19 cellular contexts compared by ENCODE assay signal in the genomic region with DNA sequence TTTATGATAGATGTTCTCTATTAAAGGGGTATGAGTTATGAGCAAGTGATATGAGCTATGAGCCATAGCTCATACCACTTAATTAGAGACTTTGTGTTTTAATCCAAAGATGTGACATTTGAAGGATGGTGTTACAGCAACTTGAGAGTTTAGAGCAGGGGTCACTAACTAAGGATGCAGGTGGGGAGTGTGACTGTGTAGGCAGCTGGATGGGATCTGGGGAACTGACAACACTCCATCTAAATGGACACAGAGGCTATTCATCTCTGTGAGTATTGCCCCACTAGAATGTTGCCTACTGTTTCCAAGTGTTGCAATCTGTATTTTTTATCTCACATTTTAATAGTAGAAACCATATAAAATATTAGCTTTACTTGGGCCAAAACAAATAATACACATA.
DNase-seq lines count a peak whose midpoint lies in the region; ATAC-seq and TF ChIP-seq lines count a peak whose summit lies in the region.
"Had no signal": no experiment of that assay in that cellular context is flagged by ENCODE, and none has a peak within 500 bp of the region (broad histone marks: within the 10 kb centered on the region; RNA-seq: fewer than 3 reads in every experiment).

No MANE protein-coding gene starts in this region.

- H3K36me3 Mint-ChIP-seq in CD14-positive monocyte: no peaks in the 10 kb centered on the region
- H3K36me3 Mint-ChIP-seq: CD8-positive, alpha-beta T cell had no signal

- H3K4me3 Mint-ChIP-seq in CD14-positive monocyte: no peak overlapping the region
- H3K4me3 Mint-ChIP-seq: CD4-positive, alpha-beta T cell; CD8-positive, alpha-beta T cell had no signal

- no peaks in the 10 kb centered on the region for H3K36me3 ChIP-seq in right atrium auricular region
- H3K36me3 ChIP-seq: BE2C, BLaER1 had no signal

- no peaks in the 10 kb centered on the region for H3K27me3 Mint-ChIP-seq in CD14-positive monocyte (ENCODE audit: low read depth in 3 of 3)

- H3K4me1 ChIP-seq in right atrium auricular region: no peaks in the 10 kb centered on the region
- H3K4me1 ChIP-seq: A549, BE2C, BLaER1, Caco-2 had no signal

- no peaks in the 10 kb centered on the region for H3K27me3 ChIP-seq in right atrium auricular region
- H3K27me3 ChIP-seq: BE2C, BLaER1 had no signal

- intact Hi-C loops in Right ventricle myocardium inferior (cut with DNase I): no loop called here
- intact Hi-C loops in CD14-positive monocyte (cut with micrococcal nuclease): no loop called here

- DNase-seq in Right ventricle myocardium inferior (ENCODE audit: missing footprints) (no peak), right atrium auricular region (ENCODE audit: low spot score) (no peak), EL (peak; percentile 9), left kidney (ENCODE audit: low read depth, low spot score) (peak; percentile 63), CD14-positive monocyte (ENCODE audit: low spot score) (no peak), AG20443 (ENCODE audit: low spot score) (no peak)
- DNase-seq: BE2C; C1 segment of cervical spinal cord; Caco-2; Calu3; CD4-positive, alpha-beta T cell; CD8-positive, alpha-beta T cell; DMS79 treated with DMSO at 0.1 percent for 48 hours; GDM1 had no signal

- no peak overlapping the region for H3K27ac Mint-ChIP-seq in CD14-positive monocyte
- H3K27ac Mint-ChIP-seq: CD4-positive, alpha-beta T cell; CD8-positive, alpha-beta T cell had no signal

- TF ChIP-seq CTCF in right atrium auricular region (IDR thresholded peaks at IDR 0.05) (no peak), VCaP (conservative IDR thresholded peaks at IDR 0.05) (no peak), CD14-positive monocyte (IDR thresholded peaks at IDR 0.05) (no peak)

- no peak overlapping the region for H3K4me3 ChIP-seq in right atrium auricular region
- H3K4me3 ChIP-seq: A549, BLaER1, GM12878 had no signal

- peak; percentile 57 for ATAC-seq in Right ventricle myocardium inferior
- ATAC-seq: A549; CD8-positive, alpha-beta T cell; GM12878 had no signal

- H3K27ac ChIP-seq in right atrium auricular region (no peak overlapping the region), VCaP (peak overlapping the region; percentile 0; the same call in 1 of the 2 replicates)
- H3K27ac ChIP-seq: 22Rv1, A549, BLaER1 had no signal

- no peaks in the 10 kb centered on the region for H3K4me1 Mint-ChIP-seq in CD14-positive monocyte

- H3K9me3 ChIP-seq in right atrium auricular region: peaks cover 0 to 4% of the 10 kb centered on the region in 2 donors
- H3K9me3 ChIP-seq: A549, BE2C, BLaER1, Caco-2 had no signal

- H3K9me3 Mint-ChIP-seq in CD14-positive monocyte: peaks cover 2 to 11% (median 7%) of the 10 kb centered on the region in 7 donors
- H3K9me3 Mint-ChIP-seq: CD4-positive, alpha-beta T cell; CD8-positive, alpha-beta T cell had no signal

Comparison
In these comparisons a context has a peak if more than half of its experiments do, and no peak if none do; other contexts are left out.
1. DNase-seq: peak in EL (single experiment) and left kidney (single experiment); none in Right ventricle myocardium inferior (single experiment), right atrium auricular region (single experiment), CD14-positive monocyte (single experiment) and AG20443 (single experiment).